ENCODE assay signal across 1 cellular context in genomic region chr2:241242306-241242705, GRCh38.
TF ChIP-seq lines count a peak whose summit lies in the region.

No MANE protein-coding gene starts in this region.

TF ChIP-seq in GM12878, 131 proteins besides CTCF, POLR2A, EP300 and RAD21:
- TF ChIP-seq RELB (IDR thresholded peaks at IDR 0.05; ENCODE audit: low read depth) (no peak), PBX3 (IDR thresholded peaks at IDR 0.05; ENCODE audit: insufficient replicate concordance, low read depth, low read length) (no peak), KDM1A (IDR thresholded peaks at IDR 0.05; ENCODE audit: borderline replicate concordance) (no peak), NRF1 (conservative IDR thresholded peaks at IDR 0.05; ENCODE audit: low read depth, low read length) (no peak), POLR2AphosphoS5 (IDR thresholded peaks at IDR 0.05; ENCODE audit: low read length) (peak; percentile 18; the same call in 1 of the 2 replicates), BRCA1 (IDR thresholded peaks at IDR 0.05; ENCODE audit: low read depth, low read length) (no peak)
